ENCODE assay signal across 8 cellular contexts in the genomic region with DNA sequence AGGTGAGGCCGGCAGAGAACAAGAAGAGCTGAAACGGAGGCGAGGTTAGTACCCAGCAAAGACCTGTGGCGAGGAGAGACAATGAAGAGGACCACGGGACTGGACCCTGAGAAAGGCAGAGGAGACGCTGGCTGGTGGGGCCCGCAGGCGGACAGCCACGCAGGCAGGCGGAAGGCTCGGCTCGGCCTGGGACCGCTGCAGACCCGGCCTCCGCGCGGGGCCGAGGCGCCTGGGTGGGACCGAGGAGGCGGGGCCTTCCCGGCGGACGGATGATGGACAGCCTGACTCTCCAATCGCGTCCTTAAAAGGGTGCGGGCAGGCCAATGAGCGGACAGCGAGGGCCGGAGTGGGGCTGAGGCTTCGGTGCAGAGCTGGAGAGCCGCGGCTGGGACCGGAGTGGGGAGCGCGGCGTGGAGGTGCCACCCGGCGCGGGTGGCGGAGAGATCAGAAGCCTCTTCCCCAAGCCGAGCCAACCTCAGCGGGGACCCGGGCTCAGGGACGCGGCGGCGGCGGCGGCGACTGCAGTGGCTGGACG. TPM values are rescaled to one million over a fixed set of nuclear protein-coding genes. Genes with fewer than 3 reads are reported as not detected.
DNase-seq lines count a peak whose midpoint lies in the region; FAIRE-seq and TF ChIP-seq lines count a peak whose summit lies in the region.

A gene (plus strand): TSS at position 366 of the 535 bp plus-strand sequence. CDS start 170 bp downstream, outside the sequence.

- H3K4me1 ChIP-seq in HAP-1: peaks cover 17% of the 10 kb centered on the region
- H3K4me1 ChIP-seq in neutrophil (ENCODE audit: control insufficient read depth in 1 of 2, insufficient read depth in 1 of 2, low read depth in 1 of 2, low read length in 1 of 2): peaks cover 14 to 24% of the 10 kb centered on the region in 2 experiments

- H3K36me3 ChIP-seq in HAP-1 (replicated peaks) (no peaks in the 10 kb centered on the region; the same call in 1 of the 2 replicates), MG63 (peaks cover 16% of the 10 kb centered on the region; the same call in 1 of the 2 replicates), neutrophil (no peaks in the 10 kb centered on the region)

- TF ChIP-seq CTCF in neutrophil (IDR thresholded peaks at IDR 0.05) (no peak), subcutaneous adipose tissue (IDR thresholded peaks at IDR 0.05; ENCODE audit: low read depth) (no peak)

- in situ Hi-C loops in HAP-1 (cut with MboI; ENCODE audit: low sequenced_read_pairs): no loop called here
- in situ Hi-C loops in SK-MEL-5 (cut with HindIII; ENCODE audit: low pct_unique_long_range_greater_than_20kb, low sequenced_read_pairs): loop anchor here (5.0 kb wide), 1 partner anchor 56 kb away; no protein-coding TSS in a partner anchor

- peak within 1 kb of the TSS; percentile 73 for H3K27ac ChIP-seq in neutrophil

- no peaks in the 10 kb centered on the region for H3K9me3 ChIP-seq in HAP-1
- no peaks in the 10 kb centered on the region for H3K9me3 ChIP-seq in MG63
- H3K9me3 ChIP-seq in neutrophil: no peaks in the 10 kb centered on the region

- peak within 1 kb of the TSS; percentile 82 for H3K4me3 ChIP-seq in HAP-1
- H3K4me3 ChIP-seq in MG63: peak within 1 kb of the TSS; percentile 90
- H3K4me3 ChIP-seq in neutrophil (ENCODE audit: low read depth in 1 of 2, low read length in 1 of 2): peak within 1 kb of the TSS; percentile 77 to 97

- FAIRE-seq in frontal cortex (lab: Jason Lieb, UNC): no peak

- no peaks in the 10 kb centered on the region for H3K27me3 ChIP-seq in HAP-1 (ENCODE audit: low read depth)
- no peaks in the 10 kb centered on the region for H3K27me3 ChIP-seq in MG63
- H3K27me3 ChIP-seq in neutrophil: peaks cover 30% of the 10 kb centered on the region

- DNase-seq in GF-D8 (lab: John Stamatoyannopoulos, UW) (peak; percentile 72), HAP-1 (ENCODE audit: low spot score in 2 of 2) (peak; percentile 89 to 96), MG63 (peak; percentile 95), SK-MEL-5 (ENCODE audit: low read depth, low spot score) (peak; percentile 90), frontal cortex (ENCODE audit: low spot score in 2 of 2) (peak; percentile 96 to 97)
- DNase-seq in activated naive CD4-positive, alpha-beta T cell treated with Interleukin-2 at 50 U/mL for 16 hours: peak; percentile 92

RNA-seq across cellular contexts. Expression of the gene that starts here (rescaled TPM):
- total RNA-seq in MG63 (2014; rRNA removed; shearing (Covaris generic); ENCODE audit: low replicate concordance): 126 and 136 TPM in 2 replicates
- 104 and 123 TPM in 2 replicates for total RNA-seq in SK-MEL-5 (2014; rRNA removed; shearing (Covaris generic))
- 89.4 and 121 TPM in 2 replicates for polyA plus RNA-seq in SK-MEL-5 (2015; cell fraction: cytosol; rRNA removed)
- polyA plus RNA-seq in SK-MEL-5 (2015; cell fraction: nucleus; rRNA removed): 41.1 and 50.4 TPM in 2 replicates
- total RNA-seq in frontal cortex: 184 TPM
- total RNA-seq in subcutaneous adipose tissue: 10 to 100 TPM; 44.5 to 72.6 (median 53.7) TPM

Comparison
In these comparisons a context has a peak if more than half of its experiments do, and no peak if none do; other contexts are left out.
1. Peak in every context shown above with its lines: DNase-seq, H3K4me3 ChIP-seq and H3K27ac ChIP-seq.